ENCODE assay signal across 8 cellular contexts in genomic region chr5:83472213-83472507, GRCh38. TPM values are rescaled to one million over a fixed set of nuclear protein-coding genes. Genes with fewer than 3 reads are reported as not detected.
DNase-seq lines count a peak whose midpoint lies in the region; ATAC-seq and TF ChIP-seq lines count a peak whose summit lies in the region.

No MANE protein-coding gene starts in this region.

- H3K4me3 ChIP-seq in SJSA1 = peak overlapping the region; percentile 48
- H3K4me3 ChIP-seq in fibroblast of mammary gland (ENCODE audit: control insufficient read depth, low read depth, low read length) = peak overlapping the region; percentile 81
- H3K4me3 ChIP-seq in sigmoid colon = peak overlapping the region; percentile 31 to 51 (median 44)

- H3K9me3 ChIP-seq in SJSA1 (replicated peaks) (no peaks in the 10 kb centered on the region), sigmoid colon (no peaks in the 10 kb centered on the region)

- H3K27ac ChIP-seq in SJSA1 = no peak overlapping the region
- peak overlapping the region; percentile 66 to 72 (median 70) for H3K27ac ChIP-seq in sigmoid colon

- ATAC-seq in GM19395 (IDR thresholded peaks at IDR 0.05; ENCODE audit: unreplicated experiment) (peak; percentile 1), HG03460 (IDR thresholded peaks at IDR 0.05; ENCODE audit: unreplicated experiment) (no peak), GM19397 (IDR thresholded peaks at IDR 0.05; ENCODE audit: unreplicated experiment) (no peak), GM21381 (IDR thresholded peaks at IDR 0.05; ENCODE audit: unreplicated experiment) (no peak)

- TF ChIP-seq CTCF in fibroblast of mammary gland (conservative IDR thresholded peaks at IDR 0.05; ENCODE audit: control insufficient read depth, insufficient read depth, low read depth, low read length) (no peak), sigmoid colon (IDR thresholded peaks at IDR 0.05) (no peak)

- no peak for TF ChIP-seq EP300 in sigmoid colon (IDR thresholded peaks at IDR 0.05)

- no peak for DNase-seq in SJSA1 (ENCODE audit: low read depth in 1 of 2, low spot score in 2 of 2)
- no peak for DNase-seq in fibroblast of mammary gland (ENCODE audit: low read depth)
- no peak for DNase-seq in sigmoid colon
- DNase-seq in occipital lobe (lab: John Stamatoyannopoulos, UW) = no peak

- H3K36me3 ChIP-seq in SJSA1 (no peaks in the 10 kb centered on the region), sigmoid colon (no peaks in the 10 kb centered on the region)

- H3K27me3 ChIP-seq in SJSA1 (replicated peaks) (peaks cover 2% of the 10 kb centered on the region), sigmoid colon (peaks cover 0 to 84% (median 37%) of the 10 kb centered on the region in 3 donors)

- peaks cover 34% of the 10 kb centered on the region for H3K4me1 ChIP-seq in SJSA1 (replicated peaks)
- H3K4me1 ChIP-seq in sigmoid colon = peaks cover 0 to 40% (median 33%) of the 10 kb centered on the region in 4 donors

- intact Hi-C loops in sigmoid colon (cut with DNase I) = loop anchor here (5.0 kb wide), 3 partner anchors 90 to 1120 kb away; no protein-coding TSS in a partner anchor

- WGBS in sigmoid colon, 2 donors = 1 to 2% methylated on average over 5 of the region's 5 CpGs

- TF ChIP-seq POLR2A in sigmoid colon (IDR thresholded peaks at IDR 0.05) = no peak

RNA-seq across cellular contexts. Expression of gene VCAN, which starts 0.6 kb away (rescaled TPM):
- 46.0 and 69.4 TPM in 2 replicates for total RNA-seq in SJSA1 (2014; rRNA removed; shearing (Covaris generic))
- total RNA-seq in sigmoid colon = 100 to 1,000 TPM in 1 of 4 donors, 10 to 100 TPM in 3; 37.5 to 115 (median 56.5) TPM
- 1 to 10 TPM in 2 of 3 donors, under 1 TPM in 1; 0.69 to 6.2 (median 3.0) TPM for polyA plus RNA-seq in sigmoid colon
- total RNA-seq in occipital lobe = 228 TPM
